Comparison of ENCODE assay signal across 9 cellular contexts in genomic region chr2:14634223-14634884, GRCh38. TPM values are rescaled to one million over a fixed set of nuclear protein-coding genes. Genes with fewer than 3 reads are reported as not detected.
DNase-seq lines count a peak whose midpoint lies in the region; ATAC-seq and TF ChIP-seq lines count a peak whose summit lies in the region.
"Had no signal": no experiment of that assay in that cellular context is flagged by ENCODE, and none has a peak within 500 bp of the region (broad histone marks: within the 10 kb centered on the region; RNA-seq: fewer than 3 reads in every experiment).

No MANE protein-coding gene starts in this region.

- peaks cover 7% of the 10 kb centered on the region for H3K27me3 Mint-ChIP-seq in endothelial cell (ENCODE audit: unreplicated experiment)

- peaks cover 26% of the 10 kb centered on the region for H3K4me1 Mint-ChIP-seq in endothelial cell (ENCODE audit: unreplicated experiment)

- WGBS in lung, 2 donors: 1 to 3% methylated on average over 56 to 67 of the region's 67 CpGs

- no peaks in the 10 kb centered on the region for H3K36me3 Mint-ChIP-seq in endothelial cell (ENCODE audit: low read depth, unreplicated experiment)

- H3K27ac ChIP-seq in lung (ENCODE audit: low read depth in 1 of 2, low read length in 1 of 2) (peak overlapping the region in 1 of 2 donors; percentile 87), substantia nigra (ENCODE audit: low read depth, low read length, poor library complexity, severe bottlenecking) (peak overlapping the region; percentile 42)
- H3K27ac ChIP-seq: SK-N-MC had no signal

- ATAC-seq in HG03196 (IDR thresholded peaks at IDR 0.05; ENCODE audit: unreplicated experiment): peak; percentile 47
- ATAC-seq in lung (ENCODE audit: insufficient read depth, low FRiP score): peak; percentile 74
- ATAC-seq in HG02571 (IDR thresholded peaks at IDR 0.05; ENCODE audit: unreplicated experiment): no peak

- H3K4me1 ChIP-seq in lung (ENCODE audit: control insufficient read depth in 2 of 2, insufficient read depth in 2 of 2, low read length in 2 of 2): peaks cover 5% of the 10 kb centered on the region in 2 donors

- no peaks in the 10 kb centered on the region for H3K9me3 Mint-ChIP-seq in endothelial cell (ENCODE audit: unreplicated experiment)

- H3K36me3 ChIP-seq in lung (ENCODE audit: control insufficient read depth in 2 of 2, insufficient read depth in 2 of 2, low read length in 2 of 2): no peaks in the 10 kb centered on the region

- no peaks in the 10 kb centered on the region for H3K9me3 ChIP-seq in lung (ENCODE audit: control insufficient read depth in 2 of 2, insufficient read depth in 1 of 2, low read length in 1 of 2)

- no peak overlapping the region for H3K27ac Mint-ChIP-seq in endothelial cell (ENCODE audit: unreplicated experiment)

- peak overlapping the region; percentile 99 for H3K4me3 Mint-ChIP-seq in endothelial cell (ENCODE audit: unreplicated experiment)

- DNase-seq in ELR (ENCODE audit: low read depth) (peak; percentile 82), NCI-H82 treated with DMSO at 0.1 percent for 48 hours (lab: John Stamatoyannopoulos, UW; ENCODE audit: unreplicated experiment) (peak; percentile 81), endothelial cell (ENCODE audit: low spot score) (peak; percentile 90), lung (ENCODE audit: low spot score) (peak; percentile 83), substantia nigra (lab: John Stamatoyannopoulos, UW) (peak in 41 of 49 donors; percentile 3 to 77 (median 41))
- DNase-seq in NK-92 treated with Interleukin-12 subunit alpha and Interleukin-12 subunit beta, amount 100 ng/mL, for 24 hours (lab: John Stamatoyannopoulos, UW): no peak

- H3K27me3 ChIP-seq in lung (ENCODE audit: control insufficient read depth, insufficient read depth): no peaks in the 10 kb centered on the region

- H3K4me3 ChIP-seq in lung: peak overlapping the region; percentile 45

- TF ChIP-seq CTCF in endothelial cell (IDR thresholded peaks at IDR 0.05; ENCODE audit: unreplicated experiment) (peak; percentile 60), lung (IDR thresholded peaks at IDR 0.05; ENCODE audit: control extremely low read depth, extremely low read depth) (peak; percentile 21)

RNA-seq across cellular contexts. Expression of gene LRATD1, which starts 1.8 kb away (rescaled TPM):
- total RNA-seq in endothelial cell (ENCODE audit: unreplicated experiment): 37.6 TPM
- total RNA-seq in lung: 10 to 100 TPM; 11.0 to 23.0 TPM
- 1 to 10 TPM; 3.7 to 7.1 TPM for polyA plus RNA-seq in lung
